16 cellular contexts compared by ENCODE assay signal in the genomic region with DNA sequence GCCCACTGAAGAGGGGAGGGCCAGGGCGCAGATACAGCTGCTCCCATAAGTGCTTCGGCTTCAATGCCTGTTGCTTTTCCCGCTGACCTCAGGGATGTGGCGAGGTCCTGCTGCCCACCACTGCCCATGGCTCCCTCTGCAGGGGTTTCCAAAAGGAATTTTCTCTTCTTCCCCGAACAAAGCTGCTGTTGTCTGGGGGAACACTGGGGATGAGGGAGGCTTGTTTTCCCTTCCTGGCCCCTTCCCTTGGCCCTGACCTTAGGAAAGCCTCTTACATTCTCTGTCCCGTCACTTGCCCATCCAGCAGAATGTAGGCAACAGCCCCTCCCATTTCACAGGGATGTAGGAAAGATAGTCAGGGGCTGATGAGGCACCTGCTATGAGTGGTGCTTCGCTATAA. TPM values are rescaled to one million over a fixed set of nuclear protein-coding genes. Genes with fewer than 3 reads are reported as not detected.
A peak's percentile ranks its signal among the peaks of the same experiment; 100 is the strongest.
DNase-seq lines count a peak whose midpoint lies in the region; ATAC-seq, FAIRE-seq and TF ChIP-seq lines count a peak whose summit lies in the region.
"Had no signal": no experiment of that assay in that cellular context is flagged by ENCODE, and none has a peak within 500 bp of the region (broad histone marks: within the 10 kb centered on the region; RNA-seq: fewer than 3 reads in every experiment).

No MANE protein-coding gene starts in this region.

- H2AFZ ChIP-seq in GM12878 (ENCODE audit: control insufficient read depth, low read depth, low read length) (no peak overlapping the region), osteoblast (ENCODE audit: low read length) (no peak overlapping the region), HepG2 (ENCODE audit: low read length) (no peak overlapping the region)

- 85% methylated on average over 7 of the region's 7 CpGs for WGBS in GM12878 (ENCODE audit: insufficient coverage, insufficient replicate concordance, low lambda C conversion rate, missing lambda C conversion rate)
- 24% methylated on average over 5 of the region's 7 CpGs for WGBS in HepG2 (ENCODE audit: low lambda C conversion rate)

- TF ChIP-seq POLR2A in GM12878 (IDR thresholded peaks at IDR 0.05; ENCODE audit: low read depth, low read length) (no peak), HepG2 (IDR thresholded peaks at IDR 0.05; ENCODE audit: insufficient read depth in 1 of 2, low read depth in 2 of 2, low read length in 2 of 2) (no peak)

- in situ Hi-C loops in GM12878 (cut with MboI), result no loop called here
- in situ Hi-C loops in HepG2 (cut with HindIII; ENCODE audit: extremely low pct_ligation_motif_present, low pct_unique_long_range_greater_than_20kb), result no loop called here

- FAIRE-seq in GM12878 (lab: Jason Lieb, UNC), result no peak
- FAIRE-seq in HepG2 (lab: Jason Lieb, UNC), result no peak

- peak overlapping the region; percentile 95 to 98 (median 97) for H3K27ac Mint-ChIP-seq in IgD-negative memory B cell
- H3K27ac Mint-ChIP-seq: HFFc6, nephron had no signal

- no peak for DNase-seq in GM12878 (ENCODE audit: low read depth, low spot score)
- peak; percentile 59 for DNase-seq in osteoblast (ENCODE audit: insufficient read length, low spot score, missing footprints)
- DNase-seq in MG63, result no peak
- DNase-seq in NCI-H2171 (lab: John Stamatoyannopoulos, UW), result no peak
- no peak for DNase-seq in HepG2 (ENCODE audit: low spot score)
- DNase-seq: activated gamma-delta T cell treated with Interleukin-2 at 50 U/mL for 16 hours, brain microvascular endothelial cell, HFFc6, NCI-H510A treated with DMSO at 0.1 percent for 48 hours had no signal

- H3K9ac ChIP-seq in BLaER1 treated with 17β-estradiol and CSF1 and Interleukin-3, amounts not matched to agents 10 nM and 100 nM, result peak overlapping the region in 7 of 11 experiments; percentile 10 to 59 (median 45); a peak in 12 of 22 replicates
- H3K9ac ChIP-seq in GM12878 (ENCODE audit: control insufficient read depth, insufficient read depth, low read length) (peak overlapping the region; percentile 3), HepG2 (ENCODE audit: insufficient read depth, low read depth, low read length) (no peak overlapping the region)

- POLR2A ChIA-PET in GM12878 (lab: Charles Lee), result interaction anchor here (3.6 to 21.2 kb wide), 3 partner anchors 11 to 32 kb away, joined by 10 to 434 read pairs (median 136); a partner anchor contains a TSS
- POLR2A ChIA-PET in HepG2 (lab: Yijun Ruan, JAX), result no interaction called here

- peaks cover 0 to 5% (median 0%) of the 10 kb centered on the region in 11 experiments; a peak in 1 of 22 replicates for H3K27me3 ChIP-seq in BLaER1 treated with 17β-estradiol and CSF1 and Interleukin-3, amounts not matched to agents 10 nM and 100 nM
- H3K27me3 ChIP-seq in GM12878 (replicated peaks in 1 of 2; ENCODE audit: control insufficient read depth in 2 of 2, insufficient read depth in 2 of 2, low read length in 1 of 2) (no peaks in the 10 kb centered on the region), osteoblast (ENCODE audit: insufficient read depth, low read length) (no peaks in the 10 kb centered on the region), MG63 (no peaks in the 10 kb centered on the region), HepG2 (ENCODE audit: control insufficient read depth in 1 of 2, insufficient read depth in 2 of 2, low read length in 2 of 2) (peaks cover 4 to 19% of the 10 kb centered on the region in 2 experiments; a peak in 3 of 5 replicates)
- H3K27me3 ChIP-seq: brain microvascular endothelial cell, esophagus muscularis mucosa, suprapubic skin had no signal

- ATAC-seq in GM12878 (no peak), HepG2 (no peak), GM21576 (IDR thresholded peaks at IDR 0.05; ENCODE audit: unreplicated experiment) (no peak)

- peak overlapping the region in 3 of 4 donors; percentile 23 to 85 (median 78) for H3K4me3 Mint-ChIP-seq in IgD-negative memory B cell
- H3K4me3 Mint-ChIP-seq: HFFc6, nephron had no signal

- TF ChIP-seq RAD21 in GM12878 (IDR thresholded peaks at IDR 0.05; ENCODE audit: insufficient read depth, low read depth, low read length), result no peak
- no peak for TF ChIP-seq RAD21 in HepG2 (CRISPR knock-in tag; IDR thresholded peaks at IDR 0.05)

- H3K27ac ChIP-seq in BLaER1 treated with 17β-estradiol and CSF1 and Interleukin-3, amounts not matched to agents 10 nM and 100 nM, result peak overlapping the region in 10 of 11 experiments; percentile 28 to 75 (median 60); a peak in 18 of 22 replicates
- peak overlapping the region; percentile 70 for H3K27ac ChIP-seq in GM12878 (ENCODE audit: control insufficient read depth, insufficient read depth)
- H3K27ac ChIP-seq in osteoblast (ENCODE audit: low read depth, low read length), result no peak overlapping the region
- H3K27ac ChIP-seq in HepG2 (ENCODE audit: extremely low read length, insufficient read depth, low read length), result no peak overlapping the region
- H3K27ac ChIP-seq: brain microvascular endothelial cell, esophagus muscularis mucosa, SK-N-MC, suprapubic skin had no signal

- H3K9me3 Mint-ChIP-seq in IgD-negative memory B cell, result no peaks in the 10 kb centered on the region
- H3K9me3 Mint-ChIP-seq: HFFc6, nephron had no signal

- H3K4me1 ChIP-seq in BLaER1 treated with 17β-estradiol and CSF1 and Interleukin-3, amounts not matched to agents 10 nM and 100 nM, result peaks cover 61 to 100% (median 100%) of the 10 kb centered on the region in 10 experiments
- H3K4me1 ChIP-seq in GM12878 (ENCODE audit: control insufficient read depth, insufficient read depth, low read length) (peaks cover 90% of the 10 kb centered on the region), osteoblast (ENCODE audit: insufficient read depth, low read length) (peaks cover 30% of the 10 kb centered on the region), HepG2 (ENCODE audit: insufficient read depth, low read length) (no peaks in the 10 kb centered on the region)

- peaks cover 0 to 8% (median 3%) of the 10 kb centered on the region in 11 experiments; a peak in 11 of 22 replicates for H3K36me3 ChIP-seq in BLaER1 treated with 17β-estradiol and CSF1 and Interleukin-3, amounts not matched to agents 10 nM and 100 nM
- H3K36me3 ChIP-seq in GM12878 (ENCODE audit: control insufficient read depth in 2 of 2, insufficient read depth in 2 of 2, low read length in 1 of 2) (peaks cover 17 to 34% of the 10 kb centered on the region in 2 experiments; a peak in 3 of 4 replicates), osteoblast (ENCODE audit: insufficient read depth, low read length) (peaks cover 3% of the 10 kb centered on the region), MG63 (peaks cover 10% of the 10 kb centered on the region), HepG2 (replicated peaks in 1 of 2; ENCODE audit: control insufficient read depth in 1 of 2, insufficient read depth in 2 of 2, low read length in 2 of 2) (no peaks in the 10 kb centered on the region)

- intact Hi-C loops in GM12878 (cut with micrococcal nuclease; ENCODE audit: unreplicated experiment) (no loop called here), HepG2 (cut with micrococcal nuclease; ENCODE audit: unreplicated experiment) (no loop called here)

- CTCF ChIA-PET in GM12878 (lab: Yijun Ruan, JAX), result interaction anchor here (1.6 to 9.3 kb wide), 6 partner anchors 11 to 43 kb away, joined by 3 to 88 read pairs (median 22); no protein-coding TSS in a partner anchor
- CTCF ChIA-PET in HepG2 (lab: Yijun Ruan, JAX; ENCODE audit: low intra/inter-chr PET ratio, low total read pairs), result no interaction called here

- H3K27me3 Mint-ChIP-seq in IgD-negative memory B cell, result peaks cover 2% of the 10 kb centered on the region

- H3K4me3 ChIP-seq in BLaER1 treated with 17β-estradiol and CSF1 and Interleukin-3, amounts not matched to agents 10 nM and 100 nM, result no peak overlapping the region
- H3K4me3 ChIP-seq in GM12878 (no peak overlapping the region), osteoblast (ENCODE audit: insufficient read depth, low read length) (no peak overlapping the region), MG63 (no peak overlapping the region), HepG2 (replicated peaks in 1 of 3; ENCODE audit: insufficient read depth in 1 of 3, low read depth in 2 of 3, low read length in 3 of 3) (no peak overlapping the region)
- H3K4me3 ChIP-seq: esophagus muscularis mucosa, SK-N-MC, suprapubic skin had no signal

- peaks cover 4% of the 10 kb centered on the region for H3K36me3 Mint-ChIP-seq in IgD-negative memory B cell

- H3K79me2 ChIP-seq in GM12878 (ENCODE audit: control insufficient read depth, insufficient read depth, low read length) (peaks cover 1% of the 10 kb centered on the region), osteoblast (ENCODE audit: insufficient read depth, low read length) (no peaks in the 10 kb centered on the region), HepG2 (ENCODE audit: insufficient read depth, low read length) (no peaks in the 10 kb centered on the region)

- BruUV-seq in GM12878 (replicated peaks; lab: Mats Ljungman, UMichigan) (no TSS peak), HepG2 (replicated peaks; lab: Mats Ljungman, UMichigan) (no TSS peak)

- peak overlapping the region; percentile 47 to 97 (median 81) for H3K4me2 ChIP-seq in BLaER1 treated with 17β-estradiol and CSF1 and Interleukin-3, amounts not matched to agents 10 nM and 100 nM
- H3K4me2 ChIP-seq in GM12878 (ENCODE audit: control insufficient read depth, insufficient read depth) (peak overlapping the region; percentile 32; the same call in 1 of the 2 replicates), osteoblast (ENCODE audit: insufficient read depth, low read length) (no peak overlapping the region), HepG2 (ENCODE audit: low read depth, low read length) (no peak overlapping the region)

- TF ChIP-seq CTCF in GM12878 (IDR thresholded peaks at IDR 0.05 in 2 of 3, conservative IDR thresholded peaks at IDR 0.05 in 1 of 3; ENCODE audit: control insufficient read depth in 2 of 3, extremely low read depth in 1 of 3, insufficient read depth in 1 of 3, low read depth in 3 of 3, low read length in 3 of 3), result no peak
- no peak for TF ChIP-seq CTCF in osteoblast (IDR thresholded peaks at IDR 0.05; ENCODE audit: extremely low read depth, low read depth, low read length)
- no peak for TF ChIP-seq CTCF in HepG2 (CRISPR knock-in tag; IDR thresholded peaks at IDR 0.05)

- H3K4me1 Mint-ChIP-seq in IgD-negative memory B cell, result peaks cover 54 to 81% (median 70%) of the 10 kb centered on the region in 3 donors

- SMC1A ChIA-PET in GM12878 (lab: Charles Lee; ENCODE audit: uncharacterized antibody, unreplicated experiment), result interaction anchor here (1.8 to 11.3 kb wide), 7 partner anchors 11 to 41 kb away, joined by 6 to 160 read pairs (median 19); no protein-coding TSS in a partner anchor

- peaks cover 0 to 10% (median 0%) of the 10 kb centered on the region in 11 experiments; a peak in 5 of 22 replicates for H4K20me1 ChIP-seq in BLaER1 treated with 17β-estradiol and CSF1 and Interleukin-3, amounts not matched to agents 10 nM and 100 nM
- H4K20me1 ChIP-seq in GM12878 (ENCODE audit: control insufficient read depth, insufficient read depth), result no peaks in the 10 kb centered on the region
- H4K20me1 ChIP-seq in osteoblast (ENCODE audit: insufficient read depth, low read length), result no peaks in the 10 kb centered on the region
- H4K20me1 ChIP-seq in HepG2 (ENCODE audit: insufficient read depth, low read length), result 0 out of 2 replicates have a peak, but pooled peaks cover 3% of the 10 kb centered on the region

- TF ChIP-seq EP300 in GM12878 (IDR thresholded peaks at IDR 0.05; ENCODE audit: borderline replicate concordance in 1 of 2, control insufficient read depth in 1 of 2, low read depth in 2 of 2, low read length in 2 of 2), result no peak
- TF ChIP-seq EP300 in HepG2 (IDR thresholded peaks at IDR 0.05; ENCODE audit: low read depth in 2 of 2, low read length in 2 of 2), result no peak
- no peak for TF ChIP-seq EP300 in HepG2 (CRISPR knock-in tag; IDR thresholded peaks at IDR 0.05; ENCODE audit: borderline replicate concordance)

- H3K9me3 ChIP-seq in BLaER1 treated with 17β-estradiol and CSF1 and Interleukin-3, amounts not matched to agents 10 nM and 100 nM (replicated peaks in 1 of 11), result no peaks in the 10 kb centered on the region
- no peaks in the 10 kb centered on the region for H3K9me3 ChIP-seq in GM12878 (replicated peaks; ENCODE audit: control insufficient read depth, insufficient read depth, low read length)
- H3K9me3 ChIP-seq in osteoblast (ENCODE audit: low read depth, low read length), result no peaks in the 10 kb centered on the region
- no peaks in the 10 kb centered on the region for H3K9me3 ChIP-seq in MG63
- H3K9me3 ChIP-seq in HepG2 (ENCODE audit: low read length), result no peaks in the 10 kb centered on the region
- H3K9me3 ChIP-seq: esophagus muscularis mucosa, suprapubic skin had no signal

- RAD21 ChIA-PET in GM12878 (lab: Charles Lee; ENCODE audit: unreplicated experiment), result interaction anchor here (1.8 to 13.7 kb wide), 5 partner anchors 12 to 43 kb away, joined by 8 to 196 read pairs (median 76); a partner anchor contains a TSS

RNA-seq across cellular contexts. Expression of a gene that starts 34.8 kb away (rescaled TPM):
- 544 TPM for polyA plus RNA-seq in IgD-negative memory B cell
- total RNA-seq in GM12878 (2013; cell fraction: nucleolus; rRNA removed), result 202 and 214 TPM in 2 replicates
- total RNA-seq in GM12878 (2014; rRNA removed), result 60.0 and 69.4 TPM in 2 replicates
- 65.0 and 66.4 TPM in 2 replicates for total RNA-seq in GM12878 (2014; rRNA removed; fragmentation: Illumina TruSeq; extraction: Trizol)
- 166 and 178 TPM in 2 replicates for total RNA-seq in GM12878 (2021)
- 57.7 TPM for polyA plus RNA-seq in GM12878 (2011; ENCODE audit: low read depth)
- 94.5 and 176 TPM in 2 replicates for polyA plus RNA-seq in GM12878 (2011; rRNA removed)
- 223 and 282 TPM in 2 replicates for polyA plus RNA-seq in GM12878 (2011; cell fraction: cytosol; rRNA removed)
- 60.1 and 67.9 TPM in 2 replicates for polyA plus RNA-seq in GM12878 (2011; cell fraction: nucleus; rRNA removed)
- polyA plus RNA-seq in GM12878 (2012), result 108 and 130 TPM in 2 replicates
- polyA plus RNA-seq in GM12878 (2014; fragmentation: Illumina TruSeq; extraction: Trizol), result 17.8 and 51.8 TPM in 2 replicates
- 1 to 10 TPM; 5.2 to 8.2 TPM for polyA plus RNA-seq in GM12878 (2014; fragmentation: Nextera tagmentation; extraction: Ambion mirVana)
- 97.7 and 100 TPM in 2 replicates for polyA plus RNA-seq in GM12878 (2014; rRNA removed)
- 100 to 1,000 TPM; 159 to 180 TPM for polyA plus RNA-seq in GM12878 (2016; fragmentation: Nextera tagmentation; extraction: Ambion mirVana)
- polyA minus RNA-seq in GM12878 (2011; rRNA and poly(A)+ RNA removed), result 136 and 174 TPM in 2 replicates
- 59.5 and 63.5 TPM in 2 replicates for polyA minus RNA-seq in GM12878 (2011; cell fraction: cytosol; rRNA and poly(A)+ RNA removed)
- polyA minus RNA-seq in GM12878 (2011; cell fraction: nucleus; rRNA and poly(A)+ RNA removed), result 29.3 and 45.1 TPM in 2 replicates
- total RNA-seq in osteoblast, result 14.7 and 23.2 TPM in 2 replicates
- 34.5 and 61.3 TPM in 2 replicates for total RNA-seq in MG63 (2014; rRNA removed; shearing (Covaris generic); ENCODE audit: low replicate concordance)
- total RNA-seq in HepG2 (2016; rRNA removed; fragmentation: Illumina TruSeq; extraction: Trizol), result not detected in 2 replicates
- total RNA-seq in HepG2 (2016; cell fraction: cytosol; rRNA removed; fragmentation: Illumina TruSeq; extraction: Trizol; ENCODE audit: low read depth), result not detected in 2 replicates
- total RNA-seq in HepG2 (2016; cell fraction: insoluble cytoplasmic fraction; rRNA removed; fragmentation: Illumina TruSeq; extraction: Trizol), result not detected in 2 replicates
- total RNA-seq in HepG2 (2016; cell fraction: membrane; rRNA removed; fragmentation: Illumina TruSeq; extraction: Trizol), result not detected in 2 replicates
- total RNA-seq in HepG2 (2016; cell fraction: nucleus; rRNA removed; fragmentation: Illumina TruSeq; extraction: Trizol), result not detected in 2 replicates
- 0.05 and 0.24 TPM in 2 replicates for polyA plus RNA-seq in HepG2 (2011; rRNA removed)
- 0.13 and 0.16 TPM in 2 replicates for polyA plus RNA-seq in HepG2 (2011; cell fraction: cytosol; rRNA removed)
- polyA plus RNA-seq in HepG2 (2011; cell fraction: nucleus; rRNA removed), result 0.33 TPM in 1 of 2 replicates, not detected in the other
- 0.19 TPM in 1 of 2 replicates, not detected in the other for polyA plus RNA-seq in HepG2 (2012)
- not detected in 2 replicates for polyA plus RNA-seq in HepG2 (2016; cell fraction: cytosol; fragmentation: Illumina TruSeq; extraction: Trizol; ENCODE audit: low read depth)
- polyA plus RNA-seq in HepG2 (2016; cell fraction: insoluble cytoplasmic fraction; fragmentation: Illumina TruSeq; extraction: Trizol; ENCODE audit: low read depth), result not detected in 2 replicates
- not detected in 2 replicates for polyA plus RNA-seq in HepG2 (2016; cell fraction: membrane; fragmentation: Illumina TruSeq; extraction: Trizol; ENCODE audit: low read depth)
- polyA plus RNA-seq in HepG2 (2016; cell fraction: nucleus; fragmentation: Illumina TruSeq; extraction: Trizol; ENCODE audit: insufficient read depth, low read depth), result not detected in 2 replicates
- polyA minus RNA-seq in HepG2 (2011; rRNA and poly(A)+ RNA removed; ENCODE audit: low replicate concordance), result 0.52 and 13.0 TPM in 2 replicates
- not detected in 2 replicates for polyA minus RNA-seq in HepG2 (2011; cell fraction: cytosol; rRNA and poly(A)+ RNA removed)
- polyA minus RNA-seq in HepG2 (2011; cell fraction: nucleus; rRNA and poly(A)+ RNA removed), result not detected in 2 replicates

Comparison
In these comparisons a context has a peak if more than half of its experiments do, and no peak if none do; other contexts are left out.
1. H3K27ac ChIP-seq: peak in BLaER1 treated with 17β-estradiol and CSF1 and Interleukin-3, amounts not matched to agents 10 nM and 100 nM (10 of 11) and GM12878 (single experiment); none in osteoblast (single experiment) and HepG2 (single experiment).
2. H3K4me2 ChIP-seq: peak in BLaER1 treated with 17β-estradiol and CSF1 and Interleukin-3, amounts not matched to agents 10 nM and 100 nM (11 of 11) and GM12878 (single experiment); none in osteoblast (single experiment) and HepG2 (single experiment).